In the genomic region with DNA sequence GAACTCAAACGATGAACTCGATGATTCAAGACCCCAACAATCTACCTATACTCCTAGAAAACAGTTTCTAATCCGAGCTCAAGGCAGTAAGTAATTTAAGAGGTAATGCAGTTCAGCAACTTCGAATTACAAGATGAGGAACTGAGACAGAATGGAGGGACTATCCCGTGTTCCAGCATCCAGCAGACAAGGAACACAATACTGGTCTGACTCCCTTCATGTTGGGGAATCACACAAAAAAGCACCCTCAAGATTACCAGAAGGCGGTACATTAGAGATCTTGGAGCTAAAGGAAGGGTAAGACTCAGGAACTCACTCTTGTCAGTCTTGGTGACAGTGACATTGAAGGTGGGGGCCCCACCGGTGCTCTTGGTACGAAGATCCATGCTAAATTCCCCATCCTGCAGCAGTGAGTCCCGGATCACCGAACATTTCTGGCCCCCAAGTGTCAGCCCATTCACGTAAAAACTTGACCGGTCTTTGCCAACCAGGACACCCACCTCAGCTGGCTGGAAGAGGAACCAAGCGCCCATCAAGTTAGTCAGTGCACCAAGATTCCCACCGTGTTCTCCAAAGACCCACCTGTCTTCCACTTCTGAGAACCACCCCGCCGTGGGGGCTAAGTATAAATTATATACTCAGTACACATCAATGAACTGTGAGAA, we compare ENCODE assay signal across 10 cellular contexts. TPM values are rescaled to one million over a fixed set of nuclear protein-coding genes. Genes with fewer than 3 reads are reported as not detected.
DNase-seq lines count a peak whose midpoint lies in the region; ATAC-seq, FAIRE-seq and TF ChIP-seq lines count a peak whose summit lies in the region.
"Had no signal": no experiment of that assay in that cellular context is flagged by ENCODE, and none has a peak within 500 bp of the region (broad histone marks: within the 10 kb centered on the region; RNA-seq: fewer than 3 reads in every experiment).

No MANE protein-coding gene starts in this region.

- H3K27ac ChIP-seq in VCaP: peak overlapping the region; percentile 91

- no peak for TF ChIP-seq POLR2A in erythroblast (IDR thresholded peaks at IDR 0.05; ENCODE audit: low read length)

- H3K9ac ChIP-seq in skeletal muscle satellite cell (ENCODE audit: low read depth, low read length): peak overlapping the region; percentile 97

- H3K36me3 ChIP-seq in skeletal muscle satellite cell (ENCODE audit: insufficient read depth, low read length): peaks cover 52% of the 10 kb centered on the region

- no peaks in the 10 kb centered on the region for H3K9me3 ChIP-seq in skeletal muscle satellite cell (replicated peaks; ENCODE audit: low read length)

- H3K4me1 ChIP-seq in skeletal muscle satellite cell (ENCODE audit: control insufficient read depth, insufficient read depth, low read length): peaks cover 43% of the 10 kb centered on the region

- no peaks in the 10 kb centered on the region for H3K27me3 ChIP-seq in skeletal muscle satellite cell (ENCODE audit: control insufficient read depth, insufficient read depth, low read length)

- FAIRE-seq in GM19239 (lab: Jason Lieb, UNC): peak; percentile 69

- no peak for DNase-seq in GM19239 (ENCODE audit: insufficient read length, low spot score)
- DNase-seq in fibroblast of villous mesenchyme (ENCODE audit: low read depth): no peak
- DNase-seq in anterior cingulate cortex (lab: John Stamatoyannopoulos, UW): no peak
- DNase-seq in NOMO-1 treated with DMSO at 0.1 percent for 48 hours (lab: John Stamatoyannopoulos, UW; ENCODE audit: unreplicated experiment): no peak
- no peak for DNase-seq in erythroblast (lab: John Stamatoyannopoulos, UW)
- DNase-seq: effector CD4-positive, alpha-beta T cell had no signal

- TF ChIP-seq CTCF in VCaP (conservative IDR thresholded peaks at IDR 0.05) (no peak), fibroblast of villous mesenchyme (IDR thresholded peaks at IDR 0.05; ENCODE audit: insufficient read depth, low read depth, low read length) (no peak)

- H3K4me2 ChIP-seq in skeletal muscle satellite cell (ENCODE audit: low read length): peak overlapping the region; percentile 92

- no peak for ATAC-seq in HG03565 (IDR thresholded peaks at IDR 0.05; ENCODE audit: unreplicated experiment)

- H3K4me3 ChIP-seq in fibroblast of villous mesenchyme (ENCODE audit: low read depth, low read length): peak overlapping the region; percentile 98
- peak overlapping the region; percentile 99 for H3K4me3 ChIP-seq in skeletal muscle satellite cell (ENCODE audit: low read length)

RNA-seq across cellular contexts. Expression of a gene that starts 1.9 kb away (rescaled TPM):
- total RNA-seq in fibroblast of villous mesenchyme: 581 and 784 TPM in 2 replicates
- total RNA-seq in skeletal muscle satellite cell (2012; rRNA removed): 636 and 820 TPM in 2 replicates

RNA-seq across cellular contexts. Expression of a gene that starts 4.5 kb away (rescaled TPM):
- 2.6 and 7.4 TPM in 2 replicates for total RNA-seq in fibroblast of villous mesenchyme
- total RNA-seq in skeletal muscle satellite cell (2012; rRNA removed): 2.5 and 37.8 TPM in 2 replicates

RNA-seq across cellular contexts. Expression of a gene that starts 6.4 kb away (rescaled TPM):
- 26.4 and 34.5 TPM in 2 replicates for total RNA-seq in fibroblast of villous mesenchyme
- total RNA-seq in skeletal muscle satellite cell (2012; rRNA removed): 23.6 and 36.0 TPM in 2 replicates

RNA-seq across cellular contexts. Expression of a gene that starts 6.6 kb away (rescaled TPM):
- total RNA-seq in fibroblast of villous mesenchyme: 51.8 and 64.7 TPM in 2 replicates
- 49.2 and 64.9 TPM in 2 replicates for total RNA-seq in skeletal muscle satellite cell (2012; rRNA removed)

RNA-seq across cellular contexts. Expression of a gene that starts 14.4 kb away (rescaled TPM):
- total RNA-seq in fibroblast of villous mesenchyme: not detected in 2 replicates
- total RNA-seq in skeletal muscle satellite cell (2012; rRNA removed): not detected in 2 replicates
- total RNA-seq: temporal lobe had no signal
